Comparison of ENCODE assay signal across 8 cellular contexts in genomic region chr1:200669314-200670214, GRCh38. TPM values are rescaled to one million over a fixed set of nuclear protein-coding genes. Genes with fewer than 3 reads are reported as not detected.
DNase-seq lines count a peak whose midpoint lies in the region; ATAC-seq, FAIRE-seq and TF ChIP-seq lines count a peak whose summit lies in the region.

Gene DDX59 (minus strand): TSS chr1:200669907. CDS start chr1:200666740, 3,167 bp downstream.

- peak; percentile 76 for FAIRE-seq in urothelium cell line (lab: Jason Lieb, UNC)

- TF ChIP-seq CTCF in psoas muscle (IDR thresholded peaks at IDR 0.05) = no peak

- no peaks in the 10 kb centered on the region for H3K27me3 ChIP-seq in psoas muscle (ENCODE audit: insufficient read depth in 3 of 3, low read length in 2 of 3)

- H3K4me3 Mint-ChIP-seq in T-helper 17 cell = peak within 1 kb of the TSS; percentile 98

- peak within 1 kb of the TSS; percentile 87 for H3K27ac Mint-ChIP-seq in T-helper 17 cell

- 0% methylated on average over 72 to 89 of the region's 89 CpGs for WGBS in psoas muscle, 3 donors

- DNase-seq in NCI-H1694 treated with DMSO at 0.1 percent for 48 hours (lab: John Stamatoyannopoulos, UW) = peak; percentile 92
- DNase-seq in T-helper 17 cell = peak; percentile 82 to 90 (median 88)
- peak; percentile 59 to 98 (median 90) for DNase-seq in amygdala (lab: John Stamatoyannopoulos, UW)
- peak; percentile 98 for DNase-seq in left ventricle myocardium superior
- DNase-seq in psoas muscle = peak; percentile 96 to 98
- peak; percentile 96 for DNase-seq in urothelium cell line (ENCODE audit: low spot score)

- H3K9me3 ChIP-seq in T-helper 17 cell (ENCODE audit: control insufficient read depth, low read length, poor library complexity, severe bottlenecking) = no peaks in the 10 kb centered on the region
- no peaks in the 10 kb centered on the region for H3K9me3 ChIP-seq in psoas muscle

- H3K27me3 Mint-ChIP-seq in T-helper 17 cell = no peaks in the 10 kb centered on the region

- peak within 1 kb of the TSS; percentile 97 for H3K4me3 ChIP-seq in psoas muscle

- peaks cover 0 to 15% of the 10 kb centered on the region in 2 donors for H3K36me3 ChIP-seq in psoas muscle (ENCODE audit: insufficient read depth in 1 of 2, low read depth in 1 of 2)

- H3K4me1 Mint-ChIP-seq in T-helper 17 cell = peaks cover 26% of the 10 kb centered on the region

- peak; percentile 78 for TF ChIP-seq POLR2A in GM15510 (IDR thresholded peaks at IDR 0.05; ENCODE audit: borderline replicate concordance, extremely low read depth, insufficient read length)

- H3K4me1 ChIP-seq in psoas muscle = peaks cover 20% of the 10 kb centered on the region

- ATAC-seq in HG02885 (IDR thresholded peaks at IDR 0.05; ENCODE audit: poor library complexity, unreplicated experiment) = peak; percentile 89
- ATAC-seq in T-helper 17 cell = peak; percentile 89
- ATAC-seq in left ventricle myocardium superior = peak; percentile 96
- ATAC-seq in psoas muscle = peak; percentile 90 to 95 (median 90)

- peak within 1 kb of the TSS; percentile 100 for H3K27ac ChIP-seq in psoas muscle

- intact Hi-C loops in left ventricle myocardium superior (cut with micrococcal nuclease) = loop anchor here (5.0 kb wide), 1 partner anchor 133 kb away; no protein-coding TSS in a partner anchor
- intact Hi-C loops in psoas muscle (cut with DNase I) = loop anchor here (2.0 to 5.0 kb wide), 4 partner anchors 49 to 133 kb away; partner anchors contain the start of genes CAMSAP2 (in 2 of the 2) and KIF14 (in 2 of the 2)

- H3K36me3 Mint-ChIP-seq in T-helper 17 cell (ENCODE audit: low read depth) = no peaks in the 10 kb centered on the region

RNA-seq across cellular contexts. Expression of gene DDX59, which starts in this region (rescaled TPM):
- total RNA-seq in T-helper 17 cell (10 to 100 TPM; 24.0 to 29.4 TPM), left ventricle myocardium superior (12.6 TPM), psoas muscle (10 to 100 TPM; 18.1 to 33.7 (median 29.9) TPM)
- polyA plus RNA-seq in psoas muscle = 10 to 100 TPM; 16.9 to 40.1 (median 30.1) TPM

Comparison
In these comparisons a context has a peak if more than half of its experiments do, and no peak if none do; other contexts are left out.
1. Peak in every context shown above with its lines: DNase-seq, ATAC-seq, H3K4me3 ChIP-seq and H3K27ac ChIP-seq.